ENCODE assay signal across 23 cellular contexts in genomic region chr22:40352763-40353162, GRCh38.
"Had no signal": no experiment of that assay in that cellular context is flagged by ENCODE, and none has a peak within 500 bp of the region (broad histone marks: within the 10 kb centered on the region; RNA-seq: fewer than 3 reads in every experiment).

No MANE protein-coding gene starts in this region.

- H3K27ac Mint-ChIP-seq: IgD-negative memory B cell had no signal

- H3K27ac ChIP-seq: KMS-11, SJSA1, SK-N-MC had no signal

- H3K9me3 ChIP-seq: SJSA1 had no signal

- H3K4me2 ChIP-seq: KMS-11 had no signal

- H3K4me3 ChIP-seq: K562, SJSA1, SK-N-MC had no signal

- H3K9ac ChIP-seq: KMS-11 had no signal

- FAIRE-seq: K562, RCC 7860 had no signal

- DNase-seq: Kasumi-1, MM.1S, NCI-H1092 treated with DMSO at 0.1 percent for 48 hours, NCI-H1436, NCI-H187, NCI-H2029, NCI-H2081 treated with DMSO at 0.1 percent for 48 hours, NCI-H2171, NCI-H226, NCI-H446, NCI-H510A, NCI-H524 treated with DMSO at 0.1 percent for 48 hours, NCI-H69, NCI-H774, Right ventricle myocardium superior, RPMI8226, SIG-M5 had no signal

- H3K27me3 ChIP-seq: SJSA1 had no signal

- ATAC-seq: K562 had no signal

- H3K9me3 Mint-ChIP-seq: IgD-negative memory B cell had no signal

- H3K27me3 Mint-ChIP-seq: IgD-negative memory B cell had no signal

- H3K4me3 Mint-ChIP-seq: IgD-negative memory B cell had no signal
